Comparison of ENCODE assay signal across 10 cellular contexts in the genomic region with DNA sequence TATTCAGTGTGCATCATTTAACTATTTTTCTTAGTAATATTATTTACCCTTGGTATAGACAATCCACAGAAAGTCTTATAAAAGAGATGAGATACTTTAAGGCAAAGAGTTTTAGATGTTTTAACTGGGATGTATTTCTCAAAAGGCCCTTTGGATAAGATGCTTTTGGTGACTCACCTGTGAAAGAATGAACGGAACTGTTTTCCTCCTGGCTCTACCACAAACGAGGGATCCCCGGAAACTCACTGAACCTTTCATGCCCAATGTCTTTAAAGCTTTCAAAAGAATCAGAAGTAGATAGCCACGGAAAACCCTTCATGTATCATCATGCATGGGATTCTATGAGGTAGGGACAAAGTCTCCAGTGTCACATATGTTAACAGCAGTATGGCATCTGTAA. TPM values are rescaled to one million over a fixed set of nuclear protein-coding genes. Genes with fewer than 3 reads are reported as not detected.
A peak's percentile ranks its signal among the peaks of the same experiment; 100 is the strongest.
DNase-seq lines count a peak whose midpoint lies in the region; ATAC-seq, FAIRE-seq and TF ChIP-seq lines count a peak whose summit lies in the region.
"Had no signal": no experiment of that assay in that cellular context is flagged by ENCODE, and none has a peak within 500 bp of the region (broad histone marks: within the 10 kb centered on the region; RNA-seq: fewer than 3 reads in every experiment).

No MANE protein-coding gene starts in this region.

- H3K27me3 ChIP-seq in OCI-LY3 (ENCODE audit: low read depth, low read length) (peaks cover 13% of the 10 kb centered on the region; the same call in 1 of the 2 replicates), pancreas (no peaks in the 10 kb centered on the region), heart right ventricle (no peaks in the 10 kb centered on the region)

- H3K4me2 ChIP-seq in OCI-LY3 (ENCODE audit: low read length) = peak overlapping the region; percentile 97

- 37 to 38% methylated on average over 4 of the region's 4 CpGs for whole genome bisulfite sequencing in pancreas, 2 donors
- 87 to 90% methylated on average over 4 of the region's 4 CpGs for WGBS in heart right ventricle, 2 donors

- TF ChIP-seq CTCF in OCI-LY3 (IDR thresholded peaks at IDR 0.05; ENCODE audit: low read depth, low read length) = no peak
- no peak for TF ChIP-seq CTCF in coronary artery (IDR thresholded peaks at IDR 0.05)
- no peak for TF ChIP-seq CTCF in pancreas (IDR thresholded peaks at IDR 0.05)
- no peak for TF ChIP-seq CTCF in heart right ventricle (IDR thresholded peaks at IDR 0.05)

- no peak overlapping the region for H3K9ac ChIP-seq in OCI-LY3 (ENCODE audit: low read length)

- ATAC-seq in pancreas (no peak), heart right ventricle (no peak)

- H2AFZ ChIP-seq in OCI-LY3 (ENCODE audit: low read depth, low read length) = no peak overlapping the region

- peaks cover 7% of the 10 kb centered on the region; the same call in 1 of the 2 replicates for H4K20me1 ChIP-seq in OCI-LY3 (ENCODE audit: insufficient read depth, low read length)

- H3K79me2 ChIP-seq in OCI-LY3 (ENCODE audit: low read length) = peaks cover 54% of the 10 kb centered on the region

- peak overlapping the region; percentile 93 for H3K4me3 ChIP-seq in OCI-LY3 (ENCODE audit: low read length)
- peak overlapping the region; percentile 77 for H3K4me3 ChIP-seq in coronary artery
- peak overlapping the region in 3 of 4 donors; percentile 76 to 82 (median 80) for H3K4me3 ChIP-seq in pancreas
- H3K4me3 ChIP-seq in heart right ventricle = peak overlapping the region in 2 of 10 donors; percentile 79 to 90

- DNase-seq in ELR (ENCODE audit: low read depth) (peak; percentile 59), coronary artery (ENCODE audit: low spot score) (no peak), pancreas (no peak), ureter (ENCODE audit: low spot score) (no peak), heart right ventricle (no peak), globus pallidus (ENCODE audit: low spot score) (no peak)
- DNase-seq: anterior cingulate cortex; stimulated activated CD4-positive, alpha-beta T cell treated with anti-CD3 and anti-CD28 coated beads, Interleukin-12 subunit alpha, Interleukin-12 subunit beta, amount 100 ng/mL, for 4 hours had no signal

- no peak for FAIRE-seq in pancreas (lab: Jason Lieb, UNC)
- FAIRE-seq: TTC549 had no signal

- H3K9me3 ChIP-seq in OCI-LY3 (ENCODE audit: insufficient read depth, low read length) (0 out of 2 replicates have a peak, but pooled peaks cover 9% of the 10 kb centered on the region), pancreas (no peaks in the 10 kb centered on the region), heart right ventricle (peaks cover 0 to 19% (median 0%) of the 10 kb centered on the region in 11 donors)

- H3K4me1 ChIP-seq in OCI-LY3 (ENCODE audit: low read length) = peaks cover 14% of the 10 kb centered on the region
- H3K4me1 ChIP-seq in pancreas = peaks cover 5 to 35% (median 29%) of the 10 kb centered on the region in 3 donors
- peaks cover 4 to 33% (median 21%) of the 10 kb centered on the region in 9 donors for H3K4me1 ChIP-seq in heart right ventricle

- H3K27ac ChIP-seq in OCI-LY3 (ENCODE audit: low read length) (no peak overlapping the region), coronary artery (no peak overlapping the region), pancreas (no peak overlapping the region), heart right ventricle (no peak overlapping the region)

- H3K36me3 ChIP-seq in OCI-LY3 (replicated peaks; ENCODE audit: low read depth, low read length) (peaks cover 41% of the 10 kb centered on the region), pancreas (no peaks in the 10 kb centered on the region), heart right ventricle (no peaks in the 10 kb centered on the region)

- intact Hi-C loops in pancreas (cut with DNase I) (loop anchor here in 2 of 3 donors (10.0 kb wide), 2 partner anchors 542 to 552 kb away; no protein-coding TSS in a partner anchor), heart right ventricle (cut with DNase I) (loop anchor here in 5 of 10 donors (10.0 kb wide), 4 partner anchors 252 to 772 kb away; no protein-coding TSS in a partner anchor)

RNA-seq across cellular contexts. Expression of a gene that starts 1.6 kb away (rescaled TPM):
- total RNA-seq in pancreas (1 to 10 TPM; 3.0 to 6.8 (median 5.1) TPM), ureter (10.6 TPM), heart right ventricle (1 to 10 TPM; 1.9 to 4.8 (median 3.1) TPM)
- polyA plus RNA-seq in pancreas (1 to 10 TPM; 2.3 to 2.5 TPM), heart right ventricle (1 to 10 TPM in 1 of 2 donors, under 1 TPM in 1; 0.64 to 1.5 TPM)
